In the genomic region with DNA sequence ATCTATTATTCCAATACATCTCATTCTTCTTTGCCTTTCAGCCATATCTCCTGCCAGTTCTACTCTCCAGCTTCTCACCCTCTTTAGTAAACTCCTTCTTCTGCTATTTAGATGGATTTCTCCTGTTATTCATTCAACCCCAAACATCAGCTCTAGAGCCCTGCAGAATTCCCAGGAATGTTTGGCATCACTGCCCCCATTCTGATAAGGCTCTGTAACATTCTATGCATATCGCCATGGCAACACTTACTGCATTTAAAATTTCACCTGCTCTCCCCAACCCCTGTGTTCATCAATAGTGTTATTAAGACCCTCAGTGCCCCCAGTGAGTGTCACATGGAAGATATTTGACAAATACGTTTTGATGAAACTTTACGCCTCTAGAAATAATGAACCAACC, we compare ENCODE assay signal across 1 cellular context.
TF ChIP-seq lines count a peak whose summit lies in the region.

No MANE protein-coding gene starts in this region.

TF ChIP-seq in WTC11, 78 proteins besides CTCF, POLR2A, EP300 and RAD21 (continued from another document):
- TF ChIP-seq, protein P1, sequence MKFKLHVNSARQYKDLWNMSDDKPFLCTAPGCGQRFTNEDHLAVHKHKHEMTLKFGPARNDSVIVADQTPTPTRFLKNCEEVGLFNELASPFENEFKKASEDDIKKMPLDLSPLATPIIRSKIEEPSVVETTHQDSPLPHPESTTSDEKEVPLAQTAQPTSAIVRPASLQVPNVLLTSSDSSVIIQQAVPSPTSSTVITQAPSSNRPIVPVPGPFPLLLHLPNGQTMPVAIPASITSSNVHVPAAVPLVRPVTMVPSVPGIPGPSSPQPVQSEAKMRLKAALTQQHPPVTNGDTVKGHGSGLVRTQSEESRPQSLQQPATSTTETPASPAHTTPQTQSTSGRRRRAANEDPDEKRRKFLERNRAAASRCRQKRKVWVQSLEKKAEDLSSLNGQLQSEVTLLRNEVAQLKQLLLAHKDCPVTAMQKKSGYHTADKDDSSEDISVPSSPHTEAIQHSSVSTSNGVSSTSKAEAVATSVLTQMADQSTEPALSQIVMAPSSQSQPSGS (CRISPR knock-in tag; IDR thresholded peaks at IDR 0.05; ENCODE audit: borderline replicate concordance, low read depth), result no peak
- TF ChIP-seq ZBTB21 (CRISPR knock-in tag; IDR thresholded peaks at IDR 0.05; ENCODE audit: borderline replicate concordance) (no peak), GABPB1 (CRISPR knock-in tag; IDR thresholded peaks at IDR 0.05) (no peak), FOXJ3 (CRISPR knock-in tag; IDR thresholded peaks at IDR 0.05; ENCODE audit: borderline replicate concordance) (no peak), HMGA2 (CRISPR knock-in tag; IDR thresholded peaks at IDR 0.05) (no peak)
- TF ChIP-seq, protein P2, sequence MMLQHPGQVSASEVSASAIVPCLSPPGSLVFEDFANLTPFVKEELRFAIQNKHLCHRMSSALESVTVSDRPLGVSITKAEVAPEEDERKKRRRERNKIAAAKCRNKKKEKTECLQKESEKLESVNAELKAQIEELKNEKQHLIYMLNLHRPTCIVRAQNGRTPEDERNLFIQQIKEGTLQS (CRISPR knock-in tag; conservative IDR thresholded peaks at IDR 0.05), result no peak
- TF ChIP-seq, protein P3, sequence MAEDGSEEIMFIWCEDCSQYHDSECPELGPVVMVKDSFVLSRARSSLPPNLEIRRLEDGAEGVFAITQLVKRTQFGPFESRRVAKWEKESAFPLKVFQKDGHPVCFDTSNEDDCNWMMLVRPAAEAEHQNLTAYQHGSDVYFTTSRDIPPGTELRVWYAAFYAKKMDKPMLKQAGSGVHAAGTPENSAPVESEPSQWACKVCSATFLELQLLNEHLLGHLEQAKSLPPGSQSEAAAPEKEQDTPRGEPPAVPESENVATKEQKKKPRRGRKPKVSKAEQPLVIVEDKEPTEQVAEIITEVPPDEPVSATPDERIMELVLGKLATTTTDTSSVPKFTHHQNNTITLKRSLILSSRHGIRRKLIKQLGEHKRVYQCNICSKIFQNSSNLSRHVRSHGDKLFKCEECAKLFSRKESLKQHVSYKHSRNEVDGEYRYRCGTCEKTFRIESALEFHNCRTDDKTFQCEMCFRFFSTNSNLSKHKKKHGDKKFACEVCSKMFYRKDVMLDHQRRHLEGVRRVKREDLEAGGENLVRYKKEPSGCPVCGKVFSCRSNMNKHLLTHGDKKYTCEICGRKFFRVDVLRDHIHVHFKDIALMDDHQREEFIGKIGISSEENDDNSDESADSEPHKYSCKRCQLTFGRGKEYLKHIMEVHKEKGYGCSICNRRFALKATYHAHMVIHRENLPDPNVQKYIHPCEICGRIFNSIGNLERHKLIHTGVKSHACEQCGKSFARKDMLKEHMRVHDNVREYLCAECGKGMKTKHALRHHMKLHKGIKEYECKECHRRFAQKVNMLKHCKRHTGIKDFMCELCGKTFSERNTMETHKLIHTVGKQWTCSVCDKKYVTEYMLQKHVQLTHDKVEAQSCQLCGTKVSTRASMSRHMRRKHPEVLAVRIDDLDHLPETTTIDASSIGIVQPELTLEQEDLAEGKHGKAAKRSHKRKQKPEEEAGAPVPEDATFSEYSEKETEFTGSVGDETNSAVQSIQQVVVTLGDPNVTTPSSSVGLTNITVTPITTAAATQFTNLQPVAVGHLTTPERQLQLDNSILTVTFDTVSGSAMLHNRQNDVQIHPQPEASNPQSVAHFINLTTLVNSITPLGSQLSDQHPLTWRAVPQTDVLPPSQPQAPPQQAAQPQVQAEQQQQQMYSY (CRISPR knock-in tag; IDR thresholded peaks at IDR 0.05), result no peak
- TF ChIP-seq, protein P4, sequence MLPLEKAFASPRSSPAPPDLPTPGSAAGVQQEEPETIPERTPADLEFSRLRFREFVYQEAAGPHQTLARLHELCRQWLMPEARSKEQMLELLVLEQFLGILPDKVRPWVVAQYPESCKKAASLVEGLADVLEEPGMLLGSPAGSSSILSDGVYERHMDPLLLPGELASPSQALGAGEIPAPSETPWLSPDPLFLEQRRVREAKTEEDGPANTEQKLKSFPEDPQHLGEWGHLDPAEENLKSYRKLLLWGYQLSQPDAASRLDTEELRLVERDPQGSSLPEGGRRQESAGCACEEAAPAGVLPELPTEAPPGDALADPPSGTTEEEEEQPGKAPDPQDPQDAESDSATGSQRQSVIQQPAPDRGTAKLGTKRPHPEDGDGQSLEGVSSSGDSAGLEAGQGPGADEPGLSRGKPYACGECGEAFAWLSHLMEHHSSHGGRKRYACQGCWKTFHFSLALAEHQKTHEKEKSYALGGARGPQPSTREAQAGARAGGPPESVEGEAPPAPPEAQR (CRISPR knock-in tag; IDR thresholded peaks at IDR 0.05), result no peak
